In genomic region chr2:134319581-134320246, GRCh38 we compare ENCODE assay signal across 17 cellular contexts.
DNase-seq lines count a peak whose midpoint lies in the region; ATAC-seq lines count a peak whose summit lies in the region.
"Had no signal": no experiment of that assay in that cellular context is flagged by ENCODE, and none has a peak within 500 bp of the region (broad histone marks: within the 10 kb centered on the region; RNA-seq: fewer than 3 reads in every experiment).

No MANE protein-coding gene starts in this region.

- POLR2A ChIA-PET in activated CD8-positive, alpha-beta T cell treated with anti-CD3 and anti-CD28 coated beads, Interleukin-2, amount 10 ng/mL, durations not matched to agents 7 days and 5 days (lab: Charles Lee): no interaction called here

- CTCF ChIA-PET in activated CD8-positive, alpha-beta T cell treated with anti-CD3 and anti-CD28 coated beads, Interleukin-2, amount 10 ng/mL, durations not matched to agents 7 days and 5 days (lab: Charles Lee): interaction anchor here (0.8 to 2.5 kb wide), 3 partner anchors 30 to 201 kb away, joined by 3 to 14 read pairs (median 3); no protein-coding TSS in a partner anchor

- no peaks in the 10 kb centered on the region for H3K36me3 ChIP-seq in KOPT-K1 (ENCODE audit: insufficient read depth, low read length)

- H3K27ac ChIP-seq in KOPT-K1 (ENCODE audit: low read depth, low read length, poor library complexity, severe bottlenecking): peak overlapping the region; percentile 68
- H3K27ac ChIP-seq: foreskin keratinocyte, SK-N-MC had no signal

- H3K9me3 Mint-ChIP-seq in activated naive CD4-positive, alpha-beta T cell treated with anti-CD3 and anti-CD28 coated beads, Interleukin-2, amount 50 U/mL, for 24 hours: no peaks in the 10 kb centered on the region
- H3K9me3 Mint-ChIP-seq in activated CD8-positive, alpha-beta T cell treated with anti-CD3 and anti-CD28 coated beads, Interleukin-2, amount 10 ng/mL, durations not matched to agents 7 days and 5 days (ENCODE audit: insufficient read depth): no peaks in the 10 kb centered on the region
- H3K9me3 Mint-ChIP-seq in stimulated activated memory B cell treated with anti-CD40 and anti-IgM and Interleukin-4, amounts not matched to agents 10 μg/mL and 1 μg/mL and 100 μg/mL, for 72 hours: no peaks in the 10 kb centered on the region

- H3K27ac Mint-ChIP-seq in activated naive CD4-positive, alpha-beta T cell treated with anti-CD3 and anti-CD28 coated beads, Interleukin-2, amount 50 U/mL, for 24 hours: peak overlapping the region; percentile 20
- peak overlapping the region; percentile 72 for H3K27ac Mint-ChIP-seq in activated CD8-positive, alpha-beta T cell treated with anti-CD3 and anti-CD28 coated beads, Interleukin-2, amount 10 ng/mL, durations not matched to agents 7 days and 5 days
- H3K27ac Mint-ChIP-seq in stimulated activated memory B cell treated with anti-CD40 and anti-IgM and Interleukin-4, amounts not matched to agents 10 μg/mL and 1 μg/mL and 100 μg/mL, for 72 hours: peak overlapping the region; percentile 22

- H3K4me3 Mint-ChIP-seq in activated naive CD4-positive, alpha-beta T cell treated with anti-CD3 and anti-CD28 coated beads, Interleukin-2, amount 50 U/mL, for 24 hours: peak overlapping the region; percentile 43
- no peak overlapping the region for H3K4me3 Mint-ChIP-seq in activated CD8-positive, alpha-beta T cell treated with anti-CD3 and anti-CD28 coated beads, Interleukin-2, amount 10 ng/mL, durations not matched to agents 7 days and 5 days
- H3K4me3 Mint-ChIP-seq in stimulated activated memory B cell treated with anti-CD40 and anti-IgM and Interleukin-4, amounts not matched to agents 10 μg/mL and 1 μg/mL and 100 μg/mL, for 72 hours: no peak overlapping the region

- H3K9me3 ChIP-seq in KOPT-K1 (ENCODE audit: insufficient read depth, low read length, poor library complexity, severe bottlenecking): no peaks in the 10 kb centered on the region

- no peaks in the 10 kb centered on the region for H3K27me3 Mint-ChIP-seq in activated naive CD4-positive, alpha-beta T cell treated with anti-CD3 and anti-CD28 coated beads, Interleukin-2, amount 50 U/mL, for 24 hours
- no peaks in the 10 kb centered on the region for H3K27me3 Mint-ChIP-seq in activated CD8-positive, alpha-beta T cell treated with anti-CD3 and anti-CD28 coated beads, Interleukin-2, amount 10 ng/mL, durations not matched to agents 7 days and 5 days (ENCODE audit: low read depth)
- H3K27me3 Mint-ChIP-seq in stimulated activated memory B cell treated with anti-CD40 and anti-IgM and Interleukin-4, amounts not matched to agents 10 μg/mL and 1 μg/mL and 100 μg/mL, for 72 hours: no peaks in the 10 kb centered on the region

- H3K36me3 Mint-ChIP-seq in activated naive CD4-positive, alpha-beta T cell treated with anti-CD3 and anti-CD28 coated beads, Interleukin-2, amount 50 U/mL, for 24 hours: peaks cover 25% of the 10 kb centered on the region
- peaks cover 58% of the 10 kb centered on the region for H3K36me3 Mint-ChIP-seq in activated CD8-positive, alpha-beta T cell treated with anti-CD3 and anti-CD28 coated beads, Interleukin-2, amount 10 ng/mL, durations not matched to agents 7 days and 5 days (ENCODE audit: low read depth)
- peaks cover 67% of the 10 kb centered on the region for H3K36me3 Mint-ChIP-seq in stimulated activated memory B cell treated with anti-CD40 and anti-IgM and Interleukin-4, amounts not matched to agents 10 μg/mL and 1 μg/mL and 100 μg/mL, for 72 hours

- ATAC-seq in activated CD8-positive, alpha-beta T cell treated with anti-CD3 and anti-CD28 coated beads, Interleukin-2, amount 10 ng/mL, durations not matched to agents 7 days and 5 days: peak; percentile 31
- no peak for ATAC-seq in stimulated activated memory B cell treated with anti-CD40 and anti-IgM and Interleukin-4, amounts not matched to agents 10 μg/mL and 1 μg/mL and 100 μg/mL, for 72 hours
- ATAC-seq in GM19324 (IDR thresholded peaks at IDR 0.05; ENCODE audit: low FRiP score, unreplicated experiment) (no peak), HG03342 (IDR thresholded peaks at IDR 0.05; ENCODE audit: unreplicated experiment) (no peak)
- ATAC-seq: foreskin keratinocyte, PC-3 had no signal

- no peak for DNase-seq in activated naive CD4-positive, alpha-beta T cell treated with Interleukin-2 at 50 U/mL for 16 hours
- no peak for DNase-seq in activated CD8-positive, alpha-beta T cell treated with anti-CD3 and anti-CD28 coated beads, Interleukin-2, amount 10 ng/mL, durations not matched to agents 7 days and 5 days
- DNase-seq in stimulated activated naive CD4-positive, alpha-beta T cell (lab: John Stamatoyannopoulos, UW): no peak
- DNase-seq: activated CD8-positive, alpha-beta memory T cell treated with anti-CD3 and anti-CD28 coated beads, Interleukin-2, amount 50 U/mL, for 48 hours; amygdala; DMS153; foreskin keratinocyte; HCEC 1CT; IMR-90; NCI-H1092 treated with DMSO at 0.1 percent for 48 hours; PC-3 had no signal

- H3K4me1 Mint-ChIP-seq in activated naive CD4-positive, alpha-beta T cell treated with anti-CD3 and anti-CD28 coated beads, Interleukin-2, amount 50 U/mL, for 24 hours: peaks cover 61% of the 10 kb centered on the region
- H3K4me1 Mint-ChIP-seq in activated CD8-positive, alpha-beta T cell treated with anti-CD3 and anti-CD28 coated beads, Interleukin-2, amount 10 ng/mL, durations not matched to agents 7 days and 5 days (ENCODE audit: low read depth): peaks cover 82% of the 10 kb centered on the region
- peaks cover 92% of the 10 kb centered on the region for H3K4me1 Mint-ChIP-seq in stimulated activated memory B cell treated with anti-CD40 and anti-IgM and Interleukin-4, amounts not matched to agents 10 μg/mL and 1 μg/mL and 100 μg/mL, for 72 hours

Comparison
In these comparisons a context has a peak if more than half of its experiments do, and no peak if none do; other contexts are left out.
1. H3K27ac Mint-ChIP-seq: peak in every context shown above with its lines; median percentile 72 in activated CD8-positive, alpha-beta T cell treated with anti-CD3 and anti-CD28 coated beads, Interleukin-2, amount 10 ng/mL, durations not matched to agents 7 days and 5 days; 22 in stimulated activated memory B cell treated with anti-CD40 and anti-IgM and Interleukin-4, amounts not matched to agents 10 μg/mL and 1 μg/mL and 100 μg/mL, for 72 hours; 20 in activated naive CD4-positive, alpha-beta T cell treated with anti-CD3 and anti-CD28 coated beads, Interleukin-2, amount 50 U/mL, for 24 hours.